ENCODE assay signal across 6 cellular contexts in the genomic region with DNA sequence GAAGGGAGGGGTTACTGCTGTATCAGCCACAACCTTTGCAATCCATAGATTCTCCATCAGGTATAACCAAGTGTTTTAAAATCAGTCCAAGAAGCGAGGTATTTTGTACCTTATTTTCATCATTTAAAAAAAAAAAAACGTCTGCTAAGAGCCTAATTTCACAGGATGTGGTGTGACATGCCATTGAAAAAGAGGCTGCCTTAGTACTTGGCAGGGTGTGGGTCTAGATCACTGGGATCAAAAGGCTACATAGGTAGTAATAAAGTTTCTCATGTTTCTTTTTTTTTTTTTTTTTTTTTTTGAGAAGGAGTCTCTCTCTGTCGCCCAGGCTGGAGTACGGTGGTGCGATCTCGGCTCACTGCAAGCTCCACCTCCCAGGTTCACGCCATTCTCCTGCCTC.
DNase-seq lines count a peak whose midpoint lies in the region; ATAC-seq and TF ChIP-seq lines count a peak whose summit lies in the region.
"Not testable (repeated sequence)": the region's sequence is repeated elsewhere in the genome, so short reads cannot be mapped to it uniquely, and the experiment has no call there.

No MANE protein-coding gene starts in this region.

- not testable (repeated sequence) for H3K36me3 ChIP-seq in naive thymus-derived CD4-positive, alpha-beta T cell (ENCODE audit: control insufficient read depth in 2 of 3, insufficient read depth in 3 of 3, low read length in 3 of 3)

- CTCF ChIA-PET in CD4-positive, alpha-beta T cell (lab: Charles Lee); T-cell (lab: Charles Lee); activated CD4-positive, alpha-beta T cell treated with anti-CD3 and anti-CD28 coated beads for 36 hours (lab: Charles Lee); naive thymus-derived CD4-positive, alpha-beta T cell (lab: Charles Lee): not testable (repeated sequence)

- H3K27me3 ChIP-seq in CD4-positive, alpha-beta T cell (ENCODE audit: control insufficient read depth, insufficient read depth, low read length); naive thymus-derived CD4-positive, alpha-beta T cell (ENCODE audit: control insufficient read depth in 2 of 2, insufficient read depth in 2 of 2, low read length in 2 of 2): not testable (repeated sequence)

- H3K36me3 Mint-ChIP-seq in CD4-positive, alpha-beta T cell (ENCODE audit: low read depth); T-cell; activated CD4-positive, alpha-beta T cell treated with anti-CD3 and anti-CD28 coated beads for 36 hours (ENCODE audit: low read depth); activated naive CD4-positive, alpha-beta T cell treated with anti-CD3 and anti-CD28 coated beads, Interleukin-2, amount 50 U/mL, for 72 hours; activated naive CD8-positive, alpha-beta T cell treated with anti-CD3 and anti-CD28 coated beads, Interleukin-2, amount 10 ng/mL, durations not matched to agents 7 days and 5 days; naive thymus-derived CD4-positive, alpha-beta T cell: not testable (repeated sequence)

- H3K27me3 Mint-ChIP-seq in CD4-positive, alpha-beta T cell; T-cell; activated CD4-positive, alpha-beta T cell treated with anti-CD3 and anti-CD28 coated beads for 36 hours; activated naive CD8-positive, alpha-beta T cell treated with anti-CD3 and anti-CD28 coated beads, Interleukin-2, amount 10 ng/mL, durations not matched to agents 7 days and 5 days; naive thymus-derived CD4-positive, alpha-beta T cell: not testable (repeated sequence)

- POLR2A ChIA-PET in CD4-positive, alpha-beta T cell (lab: Charles Lee); T-cell (lab: Charles Lee); activated CD4-positive, alpha-beta T cell treated with anti-CD3 and anti-CD28 coated beads for 36 hours (lab: Charles Lee); activated naive CD8-positive, alpha-beta T cell treated with anti-CD3 and anti-CD28 coated beads, Interleukin-2, amount 10 ng/mL, durations not matched to agents 7 days and 5 days (lab: Charles Lee); naive thymus-derived CD4-positive, alpha-beta T cell (lab: Charles Lee): not testable (repeated sequence)

- not testable (repeated sequence) for H3K4me1 ChIP-seq in naive thymus-derived CD4-positive, alpha-beta T cell (ENCODE audit: control insufficient read depth in 2 of 2, insufficient read depth in 2 of 2, low read length in 2 of 2)

- intact Hi-C loops in CD4-positive, alpha-beta T cell (cut with DNase I, micrococcal nuclease); activated CD4-positive, alpha-beta T cell treated with anti-CD3 and anti-CD28 coated beads for 36 hours (cut with DNase I, micrococcal nuclease); naive thymus-derived CD4-positive, alpha-beta T cell (cut with micrococcal nuclease): not testable (repeated sequence)

- not testable (repeated sequence) for H3K9me3 ChIP-seq in CD4-positive, alpha-beta T cell (ENCODE audit: control insufficient read depth, low read length); naive thymus-derived CD4-positive, alpha-beta T cell (ENCODE audit: control insufficient read depth in 2 of 3, low read length in 3 of 3)

- H3K27ac ChIP-seq in CD4-positive, alpha-beta T cell (ENCODE audit: low read depth, low read length); naive thymus-derived CD4-positive, alpha-beta T cell (ENCODE audit: low read depth, low read length): not testable (repeated sequence)

- H3K9me3 Mint-ChIP-seq in CD4-positive, alpha-beta T cell; T-cell; activated CD4-positive, alpha-beta T cell treated with anti-CD3 and anti-CD28 coated beads for 36 hours (ENCODE audit: low read depth); activated naive CD4-positive, alpha-beta T cell treated with anti-CD3 and anti-CD28 coated beads, Interleukin-2, amount 50 U/mL, for 72 hours; activated naive CD8-positive, alpha-beta T cell treated with anti-CD3 and anti-CD28 coated beads, Interleukin-2, amount 10 ng/mL, durations not matched to agents 7 days and 5 days; naive thymus-derived CD4-positive, alpha-beta T cell: not testable (repeated sequence)

- not testable (repeated sequence) for H3K4me3 ChIP-seq in naive thymus-derived CD4-positive, alpha-beta T cell (ENCODE audit: low read length)

- not testable (repeated sequence) for H3K4me3 Mint-ChIP-seq in CD4-positive, alpha-beta T cell; T-cell; activated CD4-positive, alpha-beta T cell treated with anti-CD3 and anti-CD28 coated beads for 36 hours; activated naive CD8-positive, alpha-beta T cell treated with anti-CD3 and anti-CD28 coated beads, Interleukin-2, amount 10 ng/mL, durations not matched to agents 7 days and 5 days; naive thymus-derived CD4-positive, alpha-beta T cell

- peak; percentile 97 for ATAC-seq in CD4-positive, alpha-beta T cell (ENCODE audit: poor library complexity)
- peak in 3 of 4 experiments; percentile 38 to 90 (median 63) for ATAC-seq in T-cell (replicated peaks in 1 of 4)
- peak; percentile 38 for ATAC-seq in activated CD4-positive, alpha-beta T cell treated with anti-CD3 and anti-CD28 coated beads for 36 hours
- peak; percentile 36 to 44 for ATAC-seq in activated naive CD4-positive, alpha-beta T cell treated with anti-CD3 and anti-CD28 coated beads, Interleukin-2, amount 50 U/mL, for 72 hours
- ATAC-seq in activated naive CD8-positive, alpha-beta T cell treated with anti-CD3 and anti-CD28 coated beads, Interleukin-2, amount 10 ng/mL, durations not matched to agents 7 days and 5 days (ENCODE audit: low read depth): peak; percentile 70
- peak; percentile 70 for ATAC-seq in naive thymus-derived CD4-positive, alpha-beta T cell

- not testable (repeated sequence) for DNase-seq in CD4-positive, alpha-beta T cell; T-cell; activated CD4-positive, alpha-beta T cell treated with anti-CD3 and anti-CD28 coated beads for 36 hours; activated naive CD4-positive, alpha-beta T cell treated with anti-CD3 and anti-CD28 coated beads, Interleukin-2, amount 50 U/mL, for 72 hours (ENCODE audit: low spot score in 2 of 2); activated naive CD8-positive, alpha-beta T cell treated with anti-CD3 and anti-CD28 coated beads, Interleukin-2, amount 10 ng/mL, durations not matched to agents 7 days and 5 days; naive thymus-derived CD4-positive, alpha-beta T cell

- H3K4me1 Mint-ChIP-seq in CD4-positive, alpha-beta T cell (ENCODE audit: low read depth); T-cell; activated CD4-positive, alpha-beta T cell treated with anti-CD3 and anti-CD28 coated beads for 36 hours; activated naive CD8-positive, alpha-beta T cell treated with anti-CD3 and anti-CD28 coated beads, Interleukin-2, amount 10 ng/mL, durations not matched to agents 7 days and 5 days; naive thymus-derived CD4-positive, alpha-beta T cell: not testable (repeated sequence)

- not testable (repeated sequence) for H3K27ac Mint-ChIP-seq in CD4-positive, alpha-beta T cell; T-cell; activated CD4-positive, alpha-beta T cell treated with anti-CD3 and anti-CD28 coated beads for 36 hours; activated naive CD4-positive, alpha-beta T cell treated with anti-CD3 and anti-CD28 coated beads, Interleukin-2, amount 50 U/mL, for 72 hours; activated naive CD8-positive, alpha-beta T cell treated with anti-CD3 and anti-CD28 coated beads, Interleukin-2, amount 10 ng/mL, durations not matched to agents 7 days and 5 days; naive thymus-derived CD4-positive, alpha-beta T cell

- not testable (repeated sequence) for TF ChIP-seq CTCF in CD4-positive, alpha-beta T cell (IDR thresholded peaks at IDR 0.05)

Comparison
In these comparisons a context has a peak if more than half of its experiments do, and no peak if none do; other contexts are left out.
1. ATAC-seq: peak in every context shown above with its lines; median percentile 97 in CD4-positive, alpha-beta T cell; 70 in activated naive CD8-positive, alpha-beta T cell treated with anti-CD3 and anti-CD28 coated beads, Interleukin-2, amount 10 ng/mL, durations not matched to agents 7 days and 5 days; 70 in naive thymus-derived CD4-positive, alpha-beta T cell; 63 in T-cell; 40 in activated naive CD4-positive, alpha-beta T cell treated with anti-CD3 and anti-CD28 coated beads, Interleukin-2, amount 50 U/mL, for 72 hours; 38 in activated CD4-positive, alpha-beta T cell treated with anti-CD3 and anti-CD28 coated beads for 36 hours.